ENCODE assay signal across 12 cellular contexts in genomic region chr16:75099075-75099667, GRCh38. TPM values are rescaled to one million over a fixed set of nuclear protein-coding genes. Genes with fewer than 3 reads are reported as not detected.
A peak's percentile ranks its signal among the peaks of the same experiment; 100 is the strongest.
DNase-seq lines count a peak whose midpoint lies in the region; ATAC-seq and TF ChIP-seq lines count a peak whose summit lies in the region.
"Had no signal": no experiment of that assay in that cellular context is flagged by ENCODE, and none has a peak within 500 bp of the region (broad histone marks: within the 10 kb centered on the region; RNA-seq: fewer than 3 reads in every experiment).

No MANE protein-coding gene starts in this region.

- H3F3A ChIP-seq in GM23338 (replicated peaks; ENCODE audit: low read depth) = peaks cover 2% of the 10 kb centered on the region; the same call in 1 of the 2 replicates

- intact Hi-C loops in CD14-positive monocyte (cut with micrococcal nuclease) = no loop called here
- intact Hi-C loops in ascending aorta (cut with DNase I) = no loop called here

- peaks cover 36% of the 10 kb centered on the region for H3K4me1 Mint-ChIP-seq in CD14-positive monocyte
- H3K4me1 Mint-ChIP-seq in GM23338 = peaks cover 57% of the 10 kb centered on the region
- peaks cover 14% of the 10 kb centered on the region for H3K4me1 Mint-ChIP-seq in central memory CD8-positive, alpha-beta T cell
- H3K4me1 Mint-ChIP-seq in neural crest cell = peaks cover 41% of the 10 kb centered on the region

- H3K27me3 ChIP-seq in GM23338 (ENCODE audit: insufficient read depth) = no peaks in the 10 kb centered on the region
- no peaks in the 10 kb centered on the region for H3K27me3 ChIP-seq in BE2C
- H3K27me3 ChIP-seq in ascending aorta = no peaks in the 10 kb centered on the region
- H3K27me3 ChIP-seq: cardiac muscle cell had no signal

- peak overlapping the region; percentile 80; the same call in 1 of the 2 replicates for H3K27ac ChIP-seq in GM23338 (ENCODE audit: low read depth)
- H3K27ac ChIP-seq in ascending aorta = no peak overlapping the region
- H3K27ac ChIP-seq: cardiac muscle cell, KMS-11 had no signal

- H2AFZ ChIP-seq in GM23338 = no peak overlapping the region

- DNase-seq in CD14-positive monocyte (ENCODE audit: low spot score) (no peak), GM23338 (ENCODE audit: low spot score) (no peak), neural crest cell (ENCODE audit: low read depth, low spot score) (no peak), BE2C (no peak), ascending aorta (ENCODE audit: low spot score in 2 of 2) (no peak), RKO (ENCODE audit: low spot score) (no peak)
- no peak for DNase-seq in central memory CD8-positive, alpha-beta T cell (ENCODE audit: low spot score in 2 of 2)
- DNase-seq: NCI-H2227 treated with DMSO at 0.1 percent for 48 hours had no signal

- peaks cover 6% of the 10 kb centered on the region; the same call in 1 of the 2 replicates for H4K20me1 ChIP-seq in GM23338 (replicated peaks; ENCODE audit: insufficient read depth)

- H3K9me2 ChIP-seq in GM23338 (ENCODE audit: insufficient read depth) = no peaks in the 10 kb centered on the region

- peaks cover 15% of the 10 kb centered on the region for H3K79me2 ChIP-seq in GM23338 (replicated peaks; ENCODE audit: insufficient read depth)

- H3K4me3 ChIP-seq in GM23338 (no peak overlapping the region), BE2C (ENCODE audit: low read depth, low read length) (no peak overlapping the region), ascending aorta (no peak overlapping the region)
- H3K4me3 ChIP-seq: cardiac muscle cell had no signal

- H3K9me3 Mint-ChIP-seq in CD14-positive monocyte (no peaks in the 10 kb centered on the region), GM23338 (no peaks in the 10 kb centered on the region), neural crest cell (no peaks in the 10 kb centered on the region)
- H3K9me3 Mint-ChIP-seq in central memory CD8-positive, alpha-beta T cell = peaks cover 3% of the 10 kb centered on the region

- H3K9me3 ChIP-seq in BE2C (no peaks in the 10 kb centered on the region), ascending aorta (no peaks in the 10 kb centered on the region)

- peak overlapping the region; percentile 38; the same call in 1 of the 2 replicates for H3K4me2 ChIP-seq in GM23338
- H3K4me2 ChIP-seq: KMS-11 had no signal

- ATAC-seq in GM23338 (no peak), GM19395 (IDR thresholded peaks at IDR 0.05; ENCODE audit: unreplicated experiment) (no peak)
- ATAC-seq in central memory CD8-positive, alpha-beta T cell (replicated peaks; ENCODE audit: extremely low read depth, poor library complexity, severe bottlenecking) = no peak

- H3K36me3 ChIP-seq in GM23338 (ENCODE audit: insufficient read depth) (no peaks in the 10 kb centered on the region), BE2C (no peaks in the 10 kb centered on the region; the same call in 1 of the 2 replicates), ascending aorta (no peaks in the 10 kb centered on the region)
- H3K36me3 ChIP-seq: cardiac muscle cell had no signal

- no peak for TF ChIP-seq CTCF in CD14-positive monocyte (IDR thresholded peaks at IDR 0.05)
- TF ChIP-seq CTCF in GM23338 (conservative IDR thresholded peaks at IDR 0.05; ENCODE audit: low read depth in 2 of 2) = no peak
- TF ChIP-seq CTCF in neural crest cell (conservative IDR thresholded peaks at IDR 0.05) = no peak
- TF ChIP-seq CTCF in BE2C (IDR thresholded peaks at IDR 0.05; ENCODE audit: low read depth, low read length) = no peak
- no peak for TF ChIP-seq CTCF in ascending aorta (IDR thresholded peaks at IDR 0.05)

- H3K27me3 Mint-ChIP-seq in CD14-positive monocyte (ENCODE audit: low read depth in 3 of 3) = peaks cover 0 to 3% (median 1%) of the 10 kb centered on the region in 3 donors
- peaks cover 18% of the 10 kb centered on the region for H3K27me3 Mint-ChIP-seq in GM23338 (ENCODE audit: insufficient read depth, low read depth, poor library complexity)
- no peaks in the 10 kb centered on the region for H3K27me3 Mint-ChIP-seq in central memory CD8-positive, alpha-beta T cell
- no peaks in the 10 kb centered on the region for H3K27me3 Mint-ChIP-seq in neural crest cell (ENCODE audit: low read depth)
- H3K27me3 Mint-ChIP-seq: progenitor cell of endocrine pancreas had no signal

- H3K36me3 Mint-ChIP-seq in CD14-positive monocyte = peaks cover 19 to 33% of the 10 kb centered on the region in 2 donors
- peaks cover 12% of the 10 kb centered on the region; the same call in 2 of the 3 replicates for H3K36me3 Mint-ChIP-seq in GM23338 (ENCODE audit: low read depth)
- peaks cover 5% of the 10 kb centered on the region for H3K36me3 Mint-ChIP-seq in central memory CD8-positive, alpha-beta T cell (ENCODE audit: insufficient read depth)
- H3K36me3 Mint-ChIP-seq in neural crest cell (ENCODE audit: low read depth) = peaks cover 6% of the 10 kb centered on the region

- H3K4me1 ChIP-seq in GM23338 (ENCODE audit: insufficient read depth) = peaks cover 37% of the 10 kb centered on the region
- H3K4me1 ChIP-seq in BE2C = peaks cover 11% of the 10 kb centered on the region
- peaks cover 0 to 10% of the 10 kb centered on the region in 2 donors for H3K4me1 ChIP-seq in ascending aorta

- H3K27ac Mint-ChIP-seq in CD14-positive monocyte = peak overlapping the region; percentile 65 to 85 (median 78)
- peak overlapping the region; percentile 63; the same call in 1 of the 2 replicates for H3K27ac Mint-ChIP-seq in GM23338
- H3K27ac Mint-ChIP-seq in central memory CD8-positive, alpha-beta T cell (ENCODE audit: low read depth) = peak overlapping the region; percentile 22
- peak overlapping the region; percentile 75 for H3K27ac Mint-ChIP-seq in neural crest cell (ENCODE audit: unreplicated experiment)
- H3K27ac Mint-ChIP-seq: progenitor cell of endocrine pancreas had no signal

- H3K4me3 Mint-ChIP-seq in CD14-positive monocyte (peak overlapping the region; percentile 50 to 71), GM23338 (no peak overlapping the region; the same call in 2 of the 3 replicates), neural crest cell (no peak overlapping the region)
- no peak overlapping the region for H3K4me3 Mint-ChIP-seq in central memory CD8-positive, alpha-beta T cell

TF ChIP-seq in GM23338, 12 proteins besides CTCF, POLR2A, EP300 and RAD21:
- TF ChIP-seq STAT1 (IDR thresholded peaks at IDR 0.05; ENCODE audit: unreplicated experiment) (no peak), ZNF114 (CRISPR knock-in tag; IDR thresholded peaks at IDR 0.05) (no peak), REST (IDR thresholded peaks at IDR 0.05; ENCODE audit: unreplicated experiment) (no peak), ZNF331 (CRISPR knock-in tag; IDR thresholded peaks at IDR 0.05; ENCODE audit: low read depth) (no peak), CREB1 (CRISPR knock-in tag; IDR thresholded peaks at IDR 0.05; ENCODE audit: low read depth) (no peak), EZH2 (IDR thresholded peaks at IDR 0.05; ENCODE audit: low read depth, unreplicated experiment) (no peak), NANOG (IDR thresholded peaks at IDR 0.05; ENCODE audit: borderline replicate concordance) (no peak)

RNA-seq across cellular contexts. Expression of gene LDHD, which starts 17.4 kb away (rescaled TPM):
- polyA plus RNA-seq in CD14-positive monocyte (1 to 10 TPM; 3.7 to 5.4 TPM), GM23338 (2016; fragmentation: Nextera tagmentation; extraction: Ambion mirVana) (3.9 and 5.0 TPM in 2 replicates)
- total RNA-seq in GM23338 (2014; rRNA removed; shearing (Covaris generic)) = 7.7 and 10.6 TPM in 2 replicates
- total RNA-seq in neural crest cell (0.56 TPM in 1 of 2 replicates, not detected in the other), ascending aorta (7.5 TPM)
- 0.22 TPM for polyA plus RNA-seq in BE2C (2012; ENCODE audit: insufficient read depth, insufficient read length, low read depth)

RNA-seq across cellular contexts. Expression of gene ZFP1, which starts 49.2 kb away (rescaled TPM):
- polyA plus RNA-seq in CD14-positive monocyte = 1 to 10 TPM; 3.4 to 4.0 TPM
- 12.5 and 13.4 TPM in 2 replicates for total RNA-seq in GM23338 (2014; rRNA removed; shearing (Covaris generic))
- polyA plus RNA-seq in GM23338 (2016; fragmentation: Nextera tagmentation; extraction: Ambion mirVana) = 4.1 and 4.8 TPM in 2 replicates
- 22.9 and 26.7 TPM in 2 replicates for total RNA-seq in neural crest cell
- polyA plus RNA-seq in BE2C (2012; ENCODE audit: insufficient read depth, insufficient read length, low read depth) = 34.8 TPM
- total RNA-seq in ascending aorta = 6.8 TPM

Comparison
In these comparisons a context has a peak if more than half of its experiments do, and no peak if none do; other contexts are left out.
1. H3K27ac Mint-ChIP-seq: peak in every context shown above with its lines; median percentile 78 in CD14-positive monocyte; 75 in neural crest cell; 63 in GM23338; 22 in central memory CD8-positive, alpha-beta T cell.
2. H3K4me3 Mint-ChIP-seq: peak in CD14-positive monocyte (2 of 2); none in GM23338 (single experiment), central memory CD8-positive, alpha-beta T cell (single experiment) and neural crest cell (single experiment).